Comparison of ENCODE assay signal across 11 cellular contexts in genomic region chr12:117890137-117890536, GRCh38.
DNase-seq lines count a peak whose midpoint lies in the region; ATAC-seq and TF ChIP-seq lines count a peak whose summit lies in the region.
"Had no signal": no experiment of that assay in that cellular context is flagged by ENCODE, and none has a peak within 500 bp of the region (broad histone marks: within the 10 kb centered on the region; RNA-seq: fewer than 3 reads in every experiment).

No MANE protein-coding gene starts in this region.

- no peaks in the 10 kb centered on the region for H4K20me1 ChIP-seq in OCI-LY7 (ENCODE audit: insufficient read depth, low read length)

- CTCF ChIA-PET in OCI-LY7 (lab: Charles Lee; ENCODE audit: unreplicated experiment) = no interaction called here

- ATAC-seq in foreskin keratinocyte = peak; percentile 56
- no peak for ATAC-seq in left lung

- intact Hi-C loops in OCI-LY7 (cut with micrococcal nuclease; ENCODE audit: unreplicated experiment) = no loop called here
- intact Hi-C loops in left lung (cut with DNase I) = no loop called here

- H3K4me2 ChIP-seq in OCI-LY7 (ENCODE audit: low read length) = no peak overlapping the region

- H3K9me3 ChIP-seq in BE2C (no peaks in the 10 kb centered on the region), OCI-LY7 (ENCODE audit: low read length) (no peaks in the 10 kb centered on the region), left lung (no peaks in the 10 kb centered on the region)
- H3K9me3 ChIP-seq: MG63 had no signal

- H2AFZ ChIP-seq in OCI-LY7 (ENCODE audit: low read length) = no peak overlapping the region
- H2AFZ ChIP-seq: parathyroid adenoma had no signal

- no peak overlapping the region for H3K4me3 ChIP-seq in BE2C (ENCODE audit: low read depth, low read length)
- H3K4me3 ChIP-seq in OCI-LY7 (ENCODE audit: low read depth, low read length, poor library complexity, severe bottlenecking) = no peak overlapping the region
- H3K4me3 ChIP-seq in left lung = no peak overlapping the region
- H3K4me3 ChIP-seq: MG63, SK-N-MC had no signal

- 0 out of 2 replicates have a peak, but pooled peaks have one; percentile 17 for TF ChIP-seq CTCF in BE2C (IDR thresholded peaks at IDR 0.05; ENCODE audit: low read depth, low read length)
- TF ChIP-seq CTCF in GM13977 (IDR thresholded peaks at IDR 0.05; ENCODE audit: extremely low read depth, insufficient read depth, missing control alignments) = no peak
- TF ChIP-seq CTCF in OCI-LY7 (conservative IDR thresholded peaks at IDR 0.05; ENCODE audit: low read length) = 0 out of 2 replicates have a peak, but pooled peaks have one; percentile 35
- TF ChIP-seq CTCF in foreskin keratinocyte (conservative IDR thresholded peaks at IDR 0.05) = peak; percentile 33
- no peak for TF ChIP-seq CTCF in left lung (IDR thresholded peaks at IDR 0.05)

- H3K9me2 ChIP-seq in OCI-LY7 (ENCODE audit: insufficient read depth, low read length) = no peaks in the 10 kb centered on the region

- DNase-seq in BE2C = no peak
- peak; percentile 29 for DNase-seq in GM13977 (ENCODE audit: low spot score)
- DNase-seq in OCI-LY7 (ENCODE audit: low spot score) = no peak
- DNase-seq in foreskin keratinocyte = no peak
- DNase-seq in stimulated activated CD4-positive, alpha-beta T cell treated with anti-CD3 and anti-CD28 coated beads, Interleukin-15, amount 100 ng/mL, for 24 hours = no peak
- no peak for DNase-seq in left lung
- no peak for DNase-seq in GM03348 (ENCODE audit: low spot score)
- DNase-seq in NOMO-1 treated with DMSO at 0.1 percent for 48 hours (lab: John Stamatoyannopoulos, UW; ENCODE audit: unreplicated experiment) = no peak
- DNase-seq: MG63 had no signal

- H3K36me3 ChIP-seq in BE2C = no peaks in the 10 kb centered on the region
- no peaks in the 10 kb centered on the region for H3K36me3 ChIP-seq in OCI-LY7 (ENCODE audit: insufficient read depth, low read length)
- H3K36me3 ChIP-seq in left lung = no peaks in the 10 kb centered on the region
- H3K36me3 ChIP-seq: MG63 had no signal

- POLR2A ChIA-PET in OCI-LY7 (lab: Charles Lee) = no interaction called here

- no peaks in the 10 kb centered on the region for H3K4me1 ChIP-seq in BE2C
- peaks cover 10% of the 10 kb centered on the region for H3K4me1 ChIP-seq in OCI-LY7 (ENCODE audit: insufficient read depth, low read length, poor library complexity, severe bottlenecking)
- no peaks in the 10 kb centered on the region for H3K4me1 ChIP-seq in foreskin keratinocyte
- H3K4me1 ChIP-seq in left lung = no peaks in the 10 kb centered on the region
- H3K4me1 ChIP-seq: parathyroid adenoma had no signal

- H3K27me3 ChIP-seq in BE2C = no peaks in the 10 kb centered on the region
- H3K27me3 ChIP-seq in foreskin keratinocyte = peaks cover 4% of the 10 kb centered on the region
- no peaks in the 10 kb centered on the region for H3K27me3 ChIP-seq in left lung
- H3K27me3 ChIP-seq: MG63 had no signal

- BruUV-seq in OCI-LY7 (replicated peaks; lab: Mats Ljungman, UMichigan) = no TSS peak

- H3K79me2 ChIP-seq in OCI-LY7 (ENCODE audit: insufficient read depth, low read depth, low read length) = no peaks in the 10 kb centered on the region
- H3K79me2 ChIP-seq: parathyroid adenoma had no signal

- in situ Hi-C loops in GM13977 (cut with MboI; ENCODE audit: low pct_unique_long_range_greater_than_20kb, low sequenced_read_pairs, unreplicated experiment) = loop anchor here (25.0 kb wide), 1 partner anchor 497 kb away; the partner anchor contains the start of gene SUDS3

- H3K27ac ChIP-seq in OCI-LY7 (ENCODE audit: low read depth, low read length, poor library complexity, severe bottlenecking) (no peak overlapping the region), foreskin keratinocyte (no peak overlapping the region), left lung (no peak overlapping the region)
- H3K27ac ChIP-seq: parathyroid adenoma, SK-N-MC had no signal

Comparison
In these comparisons a context has a peak if more than half of its experiments do, and no peak if none do; other contexts are left out.
1. CTCF ChIP-seq: peak in BE2C (single experiment), OCI-LY7 (single experiment) and foreskin keratinocyte (single experiment); none in GM13977 (single experiment) and left lung (0 of 2).